ENCODE assay signal across 8 cellular contexts in genomic region chr11:5380740-5381342, GRCh38. TPM values are rescaled to one million over a fixed set of nuclear protein-coding genes. Genes with fewer than 3 reads are reported as not detected.
DNase-seq lines count a peak whose midpoint lies in the region; ATAC-seq, FAIRE-seq and TF ChIP-seq lines count a peak whose summit lies in the region.

No MANE protein-coding gene starts in this region.

- POLR2A ChIA-PET in endothelial cell of umbilical vein (lab: Charles Lee) = no interaction called here

- peak; percentile 88 for FAIRE-seq in endothelial cell of umbilical vein (lab: Jason Lieb, UNC)

- dilution Hi-C loops in endothelial cell of umbilical vein (cut with MboI; ENCODE audit: extremely low pct_ligation_motif_present, low sequenced_read_pairs) = no loop called here

- H3K79me2 ChIP-seq in endothelial cell of umbilical vein (ENCODE audit: control insufficient read depth, insufficient read depth, low read length) = no peaks in the 10 kb centered on the region

- no peak overlapping the region for H2AFZ ChIP-seq in endothelial cell of umbilical vein (ENCODE audit: low read depth, low read length)

- intact Hi-C loops in Right ventricle myocardium inferior (cut with DNase I) = loop anchor here (2.0 to 5.0 kb wide), 2 partner anchors 179 to 256 kb away; partner anchors contain the start of gene OR51V1
- intact Hi-C loops in endothelial cell of umbilical vein (cut with micrococcal nuclease) = loop anchor here (1.0 to 5.0 kb wide), 7 partner anchors 89 to 1194 kb away; partner anchors contain the start of genes OR51D1 and OR52N2

- TF ChIP-seq CTCF in right atrium auricular region (IDR thresholded peaks at IDR 0.05) = peak in 1 of 2 donors; percentile 81
- TF ChIP-seq CTCF in LNCAP (IDR thresholded peaks at IDR 0.05) = peak; percentile 83
- peak; percentile 67 to 84 for TF ChIP-seq CTCF in endothelial cell of umbilical vein (IDR thresholded peaks at IDR 0.05; ENCODE audit: extremely low read depth in 1 of 2, insufficient read depth in 1 of 2, low read depth in 1 of 2, low read length in 2 of 2)

- CTCF ChIA-PET in endothelial cell of umbilical vein (lab: Charles Lee) = interaction anchor here (0.6 to 3.7 kb wide), 10 partner anchors 17 to 1198 kb away, joined by 3 to 58 read pairs (median 6); partner anchors contain the start of gene OR51D1

- no peaks in the 10 kb centered on the region for H3K9me3 ChIP-seq in right atrium auricular region
- H3K9me3 ChIP-seq in endothelial cell of umbilical vein (replicated peaks; ENCODE audit: control insufficient read depth, insufficient read depth, low read length) = no peaks in the 10 kb centered on the region

- DNase-seq in Right ventricle myocardium inferior (ENCODE audit: missing footprints) = no peak
- DNase-seq in right atrium auricular region (ENCODE audit: low spot score) = no peak
- peak; percentile 64 for DNase-seq in H7
- peak; percentile 58 for DNase-seq in SW480 (ENCODE audit: low spot score)
- DNase-seq in endothelial cell of umbilical vein (ENCODE audit: low read depth, low spot score) = peak; percentile 69
- peak; percentile 40 for DNase-seq in mucosa of gallbladder (ENCODE audit: low spot score)
- no peak for DNase-seq in occipital lobe (lab: John Stamatoyannopoulos, UW)

- peak; percentile 44 for ATAC-seq in Right ventricle myocardium inferior

- TF ChIP-seq POLR2A in endothelial cell of umbilical vein (IDR thresholded peaks at IDR 0.05; ENCODE audit: low read depth, low read length) = no peak

- no TSS peak for BruUV-seq in endothelial cell of umbilical vein (replicated peaks; lab: Mats Ljungman, UMichigan)

- no peak overlapping the region for H3K9ac ChIP-seq in endothelial cell of umbilical vein (replicated peaks; ENCODE audit: extremely low read depth, insufficient read depth, low read length)

- H3K9me1 ChIP-seq in endothelial cell of umbilical vein (replicated peaks; ENCODE audit: control insufficient read depth, extremely low read depth, insufficient read depth, low read length) = no peaks in the 10 kb centered on the region

- H3K4me1 ChIP-seq in right atrium auricular region (no peaks in the 10 kb centered on the region), endothelial cell of umbilical vein (ENCODE audit: control insufficient read depth, extremely low read depth, insufficient read depth, low read length) (no peaks in the 10 kb centered on the region)

- H3K27ac ChIP-seq in right atrium auricular region = no peak overlapping the region
- no peak overlapping the region for H3K27ac ChIP-seq in endothelial cell of umbilical vein (ENCODE audit: insufficient read depth, low read depth, low read length)

- H3K27me3 ChIP-seq in right atrium auricular region (no peaks in the 10 kb centered on the region), H7 (ENCODE audit: control insufficient read depth, insufficient read depth, low read length) (no peaks in the 10 kb centered on the region), endothelial cell of umbilical vein (ENCODE audit: control insufficient read depth in 2 of 2, insufficient read depth in 2 of 2, low read length in 2 of 2) (peaks cover 0 to 2% of the 10 kb centered on the region in 2 experiments)

- H3K36me3 ChIP-seq in right atrium auricular region = no peaks in the 10 kb centered on the region
- no peaks in the 10 kb centered on the region for H3K36me3 ChIP-seq in H7 (replicated peaks; ENCODE audit: control insufficient read depth, insufficient read depth, low read length)
- no peaks in the 10 kb centered on the region for H3K36me3 ChIP-seq in endothelial cell of umbilical vein (ENCODE audit: control insufficient read depth in 2 of 2, extremely low read depth in 1 of 2, insufficient read depth in 2 of 2, low read length in 2 of 2)

- no peaks in the 10 kb centered on the region for H4K20me1 ChIP-seq in endothelial cell of umbilical vein (replicated peaks; ENCODE audit: control insufficient read depth, extremely low read depth, insufficient read depth, low read length)

- no peak overlapping the region for H3K4me3 ChIP-seq in right atrium auricular region
- no peak overlapping the region for H3K4me3 ChIP-seq in H7 (ENCODE audit: insufficient read depth, low read depth, low read length)
- H3K4me3 ChIP-seq in endothelial cell of umbilical vein (replicated peaks in 1 of 3; ENCODE audit: insufficient read depth in 1 of 3, low read depth in 1 of 3, low read length in 3 of 3) = no peak overlapping the region

- no peak overlapping the region for H3K4me2 ChIP-seq in endothelial cell of umbilical vein (ENCODE audit: insufficient read depth, low read length)

TF ChIP-seq in endothelial cell of umbilical vein, 7 proteins besides CTCF, POLR2A, EP300 and RAD21 (continues in another document):
- TF ChIP-seq JUN (IDR thresholded peaks at IDR 0.05; ENCODE audit: borderline replicate concordance, insufficient read depth, insufficient read length, low read depth) = no peak
- no peak for TF ChIP-seq MYC (IDR thresholded peaks at IDR 0.05; ENCODE audit: low read depth, low read length)
- TF ChIP-seq EZH2 (IDR thresholded peaks at IDR 0.05; ENCODE audit: borderline replicate concordance, low read depth, low read length, severe bottlenecking) = no peak

RNA-seq across cellular contexts. Expression of gene OR51M1, which starts 2.8 kb away (rescaled TPM):
- not detected for total RNA-seq in Right ventricle myocardium inferior
- not detected for total RNA-seq in right atrium auricular region
- total RNA-seq in H7 (2014; rRNA removed; shearing (Covaris generic)) = not detected in 2 replicates
- not detected in 2 replicates for total RNA-seq in endothelial cell of umbilical vein
- polyA plus RNA-seq in endothelial cell of umbilical vein = not detected in 2 replicates
- not detected in 2 replicates for polyA plus RNA-seq in endothelial cell of umbilical vein (2011; cell fraction: cytosol; rRNA removed)
- not detected in 2 replicates for polyA plus RNA-seq in endothelial cell of umbilical vein (2011; cell fraction: nucleus; rRNA removed)
- not detected in 2 replicates for polyA plus RNA-seq in endothelial cell of umbilical vein (2012)
- not detected in 2 replicates for polyA minus RNA-seq in endothelial cell of umbilical vein
- not detected for polyA minus RNA-seq in endothelial cell of umbilical vein (2011; cell fraction: cytosol; rRNA and poly(A)+ RNA removed)
- polyA minus RNA-seq in endothelial cell of umbilical vein (2011; cell fraction: nucleus; rRNA and poly(A)+ RNA removed) = not detected in 2 replicates
- not detected for total RNA-seq in mucosa of gallbladder
- not detected for total RNA-seq in occipital lobe

RNA-seq across cellular contexts. Expression of gene OR51B6, which starts 29.5 kb away (rescaled TPM):
- total RNA-seq in Right ventricle myocardium inferior (not detected), right atrium auricular region (not detected), endothelial cell of umbilical vein (not detected in 2 replicates), mucosa of gallbladder (not detected), occipital lobe (not detected)
- not detected in 2 replicates for total RNA-seq in H7 (2014; rRNA removed; shearing (Covaris generic))
- polyA plus RNA-seq in endothelial cell of umbilical vein = not detected in 2 replicates
- polyA plus RNA-seq in endothelial cell of umbilical vein (2011; cell fraction: cytosol; rRNA removed) = not detected in 2 replicates
- not detected in 2 replicates for polyA plus RNA-seq in endothelial cell of umbilical vein (2011; cell fraction: nucleus; rRNA removed)
- polyA plus RNA-seq in endothelial cell of umbilical vein (2012) = not detected in 2 replicates
- not detected in 2 replicates for polyA minus RNA-seq in endothelial cell of umbilical vein
- polyA minus RNA-seq in endothelial cell of umbilical vein (2011; cell fraction: cytosol; rRNA and poly(A)+ RNA removed) = not detected
- not detected in 2 replicates for polyA minus RNA-seq in endothelial cell of umbilical vein (2011; cell fraction: nucleus; rRNA and poly(A)+ RNA removed)

RNA-seq across cellular contexts. Expression of gene OR51B5, which starts 37.5 kb away (rescaled TPM):
- total RNA-seq in Right ventricle myocardium inferior (not detected), right atrium auricular region (not detected), endothelial cell of umbilical vein (not detected in 2 replicates), mucosa of gallbladder (0.37 TPM), occipital lobe (0.47 TPM)
- total RNA-seq in H7 (2014; rRNA removed; shearing (Covaris generic)) = 0.15 TPM in 1 of 2 replicates, not detected in the other
- polyA plus RNA-seq in endothelial cell of umbilical vein = 0.07 TPM in 1 of 2 replicates, not detected in the other
- 0.06 TPM in 1 of 2 replicates, not detected in the other for polyA plus RNA-seq in endothelial cell of umbilical vein (2011; cell fraction: cytosol; rRNA removed)
- polyA plus RNA-seq in endothelial cell of umbilical vein (2011; cell fraction: nucleus; rRNA removed) = 0.21 and 0.27 TPM in 2 replicates
- not detected in 2 replicates for polyA plus RNA-seq in endothelial cell of umbilical vein (2012)
- 2.7 and 3.1 TPM in 2 replicates for polyA minus RNA-seq in endothelial cell of umbilical vein
- not detected for polyA minus RNA-seq in endothelial cell of umbilical vein (2011; cell fraction: cytosol; rRNA and poly(A)+ RNA removed)
- polyA minus RNA-seq in endothelial cell of umbilical vein (2011; cell fraction: nucleus; rRNA and poly(A)+ RNA removed) = 0.63 and 0.72 TPM in 2 replicates

RNA-seq across cellular contexts. Expression of gene OR51Q1, which starts 41.1 kb away (rescaled TPM):
- total RNA-seq in Right ventricle myocardium inferior (not detected), right atrium auricular region (not detected), endothelial cell of umbilical vein (not detected in 2 replicates), mucosa of gallbladder (not detected), occipital lobe (not detected)
- not detected in 2 replicates for total RNA-seq in H7 (2014; rRNA removed; shearing (Covaris generic))
- polyA plus RNA-seq in endothelial cell of umbilical vein = not detected in 2 replicates
- polyA plus RNA-seq in endothelial cell of umbilical vein (2011; cell fraction: cytosol; rRNA removed) = not detected in 2 replicates
- polyA plus RNA-seq in endothelial cell of umbilical vein (2011; cell fraction: nucleus; rRNA removed) = not detected in 2 replicates
- polyA plus RNA-seq in endothelial cell of umbilical vein (2012) = not detected in 2 replicates
- polyA minus RNA-seq in endothelial cell of umbilical vein = not detected in 2 replicates
- not detected for polyA minus RNA-seq in endothelial cell of umbilical vein (2011; cell fraction: cytosol; rRNA and poly(A)+ RNA removed)
- polyA minus RNA-seq in endothelial cell of umbilical vein (2011; cell fraction: nucleus; rRNA and poly(A)+ RNA removed) = not detected in 2 replicates

RNA-seq across cellular contexts. Expression of gene OR51B2, which starts 56.7 kb away (rescaled TPM):
- total RNA-seq in Right ventricle myocardium inferior (not detected), right atrium auricular region (not detected), endothelial cell of umbilical vein (not detected in 2 replicates), mucosa of gallbladder (not detected), occipital lobe (0.78 TPM)
- total RNA-seq in H7 (2014; rRNA removed; shearing (Covaris generic)) = not detected in 2 replicates
- not detected in 2 replicates for polyA plus RNA-seq in endothelial cell of umbilical vein
- not detected in 2 replicates for polyA plus RNA-seq in endothelial cell of umbilical vein (2011; cell fraction: cytosol; rRNA removed)
- not detected in 2 replicates for polyA plus RNA-seq in endothelial cell of umbilical vein (2011; cell fraction: nucleus; rRNA removed)
- polyA plus RNA-seq in endothelial cell of umbilical vein (2012) = not detected in 2 replicates
- polyA minus RNA-seq in endothelial cell of umbilical vein = 0.36 TPM in 1 of 2 replicates, not detected in the other
- not detected for polyA minus RNA-seq in endothelial cell of umbilical vein (2011; cell fraction: cytosol; rRNA and poly(A)+ RNA removed)
- 0.48 and 1.2 TPM in 2 replicates for polyA minus RNA-seq in endothelial cell of umbilical vein (2011; cell fraction: nucleus; rRNA and poly(A)+ RNA removed)

Comparison
In these comparisons a context has a peak if more than half of its experiments do, and no peak if none do; other contexts are left out.
1. DNase-seq: peak in H7 (single experiment), SW480 (single experiment), endothelial cell of umbilical vein (single experiment) and mucosa of gallbladder (single experiment); none in Right ventricle myocardium inferior (single experiment), right atrium auricular region (single experiment) and occipital lobe (single experiment).